In genomic region chr9:127058645-127059021, GRCh38 we compare ENCODE assay signal across 16 cellular contexts.
DNase-seq lines count a peak whose midpoint lies in the region; ATAC-seq, FAIRE-seq and TF ChIP-seq lines count a peak whose summit lies in the region.
"Had no signal": no experiment of that assay in that cellular context is flagged by ENCODE, and none has a peak within 500 bp of the region (broad histone marks: within the 10 kb centered on the region; RNA-seq: fewer than 3 reads in every experiment).

No MANE protein-coding gene starts in this region.

- TF ChIP-seq EP300 in GM12878 (IDR thresholded peaks at IDR 0.05; ENCODE audit: borderline replicate concordance in 1 of 2, control insufficient read depth in 1 of 2, low read depth in 2 of 2, low read length in 2 of 2): no peak

- TF ChIP-seq RAD21 in GM12878 (IDR thresholded peaks at IDR 0.05; ENCODE audit: insufficient read depth, low read depth, low read length): no peak

- in situ Hi-C loops in GM12878 (cut with MboI): no loop called here

- H3K36me3 ChIP-seq in GM12878 (ENCODE audit: control insufficient read depth in 2 of 2, insufficient read depth in 2 of 2, low read length in 1 of 2) (no peaks in the 10 kb centered on the region; a peak in 1 of 4 replicates), PC-3 (ENCODE audit: low read depth, low read length) (no peaks in the 10 kb centered on the region)
- H3K36me3 ChIP-seq: neural progenitor cell had no signal

- CTCF ChIA-PET in GM12878 (lab: Yijun Ruan, JAX): interaction anchor here (0.7 to 3.2 kb wide), 9 partner anchors 8 to 105 kb away, joined by 3 to 13 read pairs (median 6); no protein-coding TSS in a partner anchor
- CTCF ChIA-PET in PC-3 (lab: Charles Lee): no interaction called here

- intact Hi-C loops in GM12878 (cut with micrococcal nuclease; ENCODE audit: unreplicated experiment): no loop called here
- intact Hi-C loops in PC-3 (cut with micrococcal nuclease): no loop called here

- no peaks in the 10 kb centered on the region for H4K20me1 ChIP-seq in GM12878 (ENCODE audit: control insufficient read depth, insufficient read depth)
- no peaks in the 10 kb centered on the region for H4K20me1 ChIP-seq in PC-3 (ENCODE audit: low read length)

- no peak for TF ChIP-seq POLR2A in GM12878 (IDR thresholded peaks at IDR 0.05; ENCODE audit: low read depth, low read length)

- POLR2A ChIA-PET in GM12878 (lab: Charles Lee): interaction anchor here (0.6 to 4.4 kb wide), 4 partner anchors 59 to 108 kb away, joined by 3 to 38 read pairs (median 9); no protein-coding TSS in a partner anchor
- POLR2A ChIA-PET in PC-3 (lab: Charles Lee; ENCODE audit: unreplicated experiment): no interaction called here

- peak; percentile 60 for DNase-seq in HS-5 (ENCODE audit: low read depth)
- no peak for DNase-seq in GM12878 (ENCODE audit: low read depth, low spot score)
- DNase-seq in fibroblast of the aortic adventitia (ENCODE audit: low read depth): peak; percentile 30
- DNase-seq in stromal cell of bone marrow (ENCODE audit: low read depth): peak; percentile 33
- DNase-seq in GM20000 (ENCODE audit: low spot score): no peak
- no peak for DNase-seq in PC-3
- DNase-seq in D341Med (ENCODE audit: low spot score): no peak
- DNase-seq: activated CD8-positive, alpha-beta T cell treated with anti-CD3 and anti-CD28 coated beads, Interleukin-2, amount 10 ng/mL, durations not matched to agents 7 days and 5 days; kidney; NCI-H774; WERI-Rb-1 had no signal

- RAD21 ChIA-PET in GM12878 (lab: Charles Lee; ENCODE audit: unreplicated experiment): interaction anchor here (1.1 to 6.2 kb wide), 12 partner anchors 15 to 140 kb away, joined by 3 to 72 read pairs (median 8); partner anchors contain the start of gene ANGPTL2

- H3K9ac ChIP-seq in GM12878 (ENCODE audit: control insufficient read depth, insufficient read depth, low read length) (no peak overlapping the region), PC-3 (ENCODE audit: low read length) (no peak overlapping the region)
- H3K9ac ChIP-seq: neural progenitor cell had no signal

- H3K27me3 ChIP-seq in GM12878 (replicated peaks in 1 of 2; ENCODE audit: control insufficient read depth in 2 of 2, insufficient read depth in 2 of 2, low read length in 1 of 2) (no peaks in the 10 kb centered on the region), PC-3 (ENCODE audit: low read length) (no peaks in the 10 kb centered on the region)
- H3K27me3 ChIP-seq: hepatocyte, neural progenitor cell had no signal

- ATAC-seq in GM12878: no peak
- no peak for ATAC-seq in PC-3
- ATAC-seq: activated CD8-positive, alpha-beta T cell treated with anti-CD3 and anti-CD28 coated beads, Interleukin-2, amount 10 ng/mL, durations not matched to agents 7 days and 5 days; Panc1 had no signal

- H3K4me1 ChIP-seq in GM12878 (ENCODE audit: control insufficient read depth, insufficient read depth, low read length) (peaks cover 5% of the 10 kb centered on the region), PC-3 (ENCODE audit: insufficient read depth, low read length) (no peaks in the 10 kb centered on the region)

- 94% methylated on average over 4 of the region's 4 CpGs for WGBS in GM12878 (ENCODE audit: insufficient coverage, insufficient replicate concordance, low lambda C conversion rate, missing lambda C conversion rate)

- TF ChIP-seq CTCF in GM12878 (IDR thresholded peaks at IDR 0.05 in 2 of 3, conservative IDR thresholded peaks at IDR 0.05 in 1 of 3; ENCODE audit: control insufficient read depth in 2 of 3, extremely low read depth in 1 of 3, insufficient read depth in 1 of 3, low read depth in 3 of 3, low read length in 3 of 3): no peak
- no peak for TF ChIP-seq CTCF in fibroblast of the aortic adventitia (IDR thresholded peaks at IDR 0.05; ENCODE audit: insufficient read depth, low read length)
- TF ChIP-seq CTCF in GM20000 (IDR thresholded peaks at IDR 0.05; ENCODE audit: extremely low read depth, missing control alignments): no peak
- TF ChIP-seq CTCF in PC-3 (conservative IDR thresholded peaks at IDR 0.05; ENCODE audit: low read depth, low read length): no peak

- H3K4me3 ChIP-seq in GM12878 (no peak overlapping the region), fibroblast of the aortic adventitia (ENCODE audit: low read depth, low read length) (no peak overlapping the region), PC-3 (ENCODE audit: low read length) (no peak overlapping the region)
- H3K4me3 ChIP-seq: hepatocyte, neural progenitor cell had no signal

- SMC1A ChIA-PET in GM12878 (lab: Charles Lee; ENCODE audit: uncharacterized antibody, unreplicated experiment): interaction anchor here (0.6 to 9.2 kb wide), 19 partner anchors 9 to 140 kb away, joined by 3 to 92 read pairs (median 6); no protein-coding TSS in a partner anchor

- H3K79me2 ChIP-seq in GM12878 (ENCODE audit: control insufficient read depth, insufficient read depth, low read length) (no peaks in the 10 kb centered on the region), PC-3 (ENCODE audit: low read length) (no peaks in the 10 kb centered on the region)
- H3K79me2 ChIP-seq: hepatocyte had no signal

- FAIRE-seq in GM12878 (lab: Jason Lieb, UNC): peak; percentile 73
- FAIRE-seq: GM18507, GM19239, kidney had no signal

- no peaks in the 10 kb centered on the region for H3F3A ChIP-seq in PC-3 (ENCODE audit: low read length, unreplicated experiment)

- BruUV-seq in GM12878 (replicated peaks; lab: Mats Ljungman, UMichigan) (no TSS peak), PC-3 (replicated peaks; lab: Mats Ljungman, UMichigan) (no TSS peak)

- no peaks in the 10 kb centered on the region for H3K9me2 ChIP-seq in PC-3 (replicated peaks; ENCODE audit: low read length)

- no peak overlapping the region for H3K27ac ChIP-seq in GM12878 (ENCODE audit: control insufficient read depth, insufficient read depth)
- H3K27ac ChIP-seq in PC-3 (ENCODE audit: low read length): no peak overlapping the region
- H3K27ac ChIP-seq: hepatocyte, neural progenitor cell, WERI-Rb-1 had no signal

- H2AFZ ChIP-seq in GM12878 (ENCODE audit: control insufficient read depth, low read depth, low read length) (no peak overlapping the region), PC-3 (ENCODE audit: low read length) (no peak overlapping the region)
- H2AFZ ChIP-seq: hepatocyte, neural progenitor cell had no signal

- no peak overlapping the region for H3K4me2 ChIP-seq in GM12878 (ENCODE audit: control insufficient read depth, insufficient read depth)
- H3K4me2 ChIP-seq in PC-3 (ENCODE audit: low read length): no peak overlapping the region
- H3K4me2 ChIP-seq: hepatocyte, neural progenitor cell had no signal

- H3K9me3 ChIP-seq in GM12878 (replicated peaks; ENCODE audit: control insufficient read depth, insufficient read depth, low read length) (no peaks in the 10 kb centered on the region), PC-3 (ENCODE audit: low read length) (no peaks in the 10 kb centered on the region)

TF ChIP-seq in GM12878, 131 proteins besides CTCF, POLR2A, EP300 and RAD21:
- TF ChIP-seq SUPT20H (IDR thresholded peaks at IDR 0.05; ENCODE audit: borderline replicate concordance, control insufficient read depth, low read depth, low read length): no peak
TF ChIP-seq in GM12878: peak in this region for 0.

Comparison
In these comparisons a context has a peak if more than half of its experiments do, and no peak if none do; other contexts are left out.
1. DNase-seq: peak in HS-5 (single experiment), fibroblast of the aortic adventitia (single experiment) and stromal cell of bone marrow (single experiment); none in GM12878 (single experiment), GM20000 (single experiment), PC-3 (single experiment) and D341Med (single experiment).